ENCODE assay signal across 12 cellular contexts in the genomic region with DNA sequence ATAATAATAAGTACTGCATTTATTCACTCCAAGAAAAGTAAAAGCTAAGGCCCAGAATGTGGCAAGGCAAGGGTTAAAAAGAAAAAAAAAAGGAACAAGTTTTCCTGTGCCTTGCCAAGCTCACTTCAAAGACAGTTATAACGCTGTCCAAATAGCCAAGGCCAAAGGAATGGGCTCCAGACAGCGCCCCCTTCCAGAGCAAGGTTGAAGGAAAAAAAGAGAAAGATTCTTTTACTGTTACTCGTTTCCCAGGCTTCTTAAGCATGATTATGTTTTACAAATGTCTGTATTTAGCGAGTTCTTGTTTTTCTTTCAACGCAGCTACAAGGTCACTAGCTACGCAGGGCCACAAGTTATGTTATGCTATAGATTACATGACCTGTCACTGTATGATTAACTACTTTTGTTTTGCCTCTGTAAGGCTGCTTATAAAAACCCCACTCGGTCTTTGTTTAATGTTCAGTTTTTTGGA. TPM values are rescaled to one million over a fixed set of nuclear protein-coding genes. Genes with fewer than 3 reads are reported as not detected.
DNase-seq lines count a peak whose midpoint lies in the region; ATAC-seq, FAIRE-seq and TF ChIP-seq lines count a peak whose summit lies in the region.
"Had no signal": no experiment of that assay in that cellular context is flagged by ENCODE, and none has a peak within 500 bp of the region (broad histone marks: within the 10 kb centered on the region; RNA-seq: fewer than 3 reads in every experiment).

No MANE protein-coding gene starts in this region.

- intact Hi-C loops in ascending aorta (cut with DNase I), result no loop called here

- no peaks in the 10 kb centered on the region for H4K20me1 ChIP-seq in keratinocyte (ENCODE audit: control insufficient read depth, extremely low read depth, insufficient read depth, low read length)

- no peaks in the 10 kb centered on the region for H3K79me2 ChIP-seq in keratinocyte (ENCODE audit: control insufficient read depth, insufficient read depth, low read length)

- FAIRE-seq in keratinocyte (lab: Jason Lieb, UNC), result no peak

- no peak for ATAC-seq in HG03457 (IDR thresholded peaks at IDR 0.05; ENCODE audit: unreplicated experiment)

- no peak for DNase-seq in AG09309 (ENCODE audit: low read depth)
- DNase-seq in HEK293T (ENCODE audit: extremely low spot score), result no peak
- DNase-seq in ascending aorta (ENCODE audit: low spot score in 2 of 2), result no peak
- DNase-seq in keratinocyte (ENCODE audit: low read depth, low spot score), result no peak
- no peak for DNase-seq in GM13976 (ENCODE audit: low spot score)
- DNase-seq in activated CD4-positive, alpha-beta T cell treated with anti-CD3 and anti-CD28 coated beads, Interleukin-2, amount 50 U/mL, for 1 hour, result no peak
- no peak for DNase-seq in stimulated activated naive CD4-positive, alpha-beta T cell (lab: John Stamatoyannopoulos, UW)
- DNase-seq: activated CD8-positive, alpha-beta memory T cell treated with anti-CD3 and anti-CD28 coated beads for 24 hours; DMS153; NCI-H1105 treated with DMSO at 0.1 percent for 48 hours; posterior cingulate gyrus had no signal

- H3K4me3 ChIP-seq in AG09309 (ENCODE audit: control insufficient read depth, low read depth, low read length) (no peak overlapping the region), ascending aorta (no peak overlapping the region), keratinocyte (ENCODE audit: control insufficient read depth in 2 of 3, extremely low read depth in 1 of 3, insufficient read depth in 2 of 3, low read depth in 1 of 3, low read length in 3 of 3) (no peak overlapping the region)

- H3K36me3 ChIP-seq in ascending aorta, result no peaks in the 10 kb centered on the region
- H3K36me3 ChIP-seq in keratinocyte (ENCODE audit: control insufficient read depth in 2 of 2, extremely low read depth in 1 of 2, insufficient read depth in 2 of 2, low read length in 2 of 2), result no peaks in the 10 kb centered on the region

- no peaks in the 10 kb centered on the region for H3K9me3 ChIP-seq in ascending aorta
- no peaks in the 10 kb centered on the region for H3K9me3 ChIP-seq in keratinocyte (ENCODE audit: control insufficient read depth, low read depth, low read length)

- no peak overlapping the region for H3K27ac ChIP-seq in ascending aorta
- H3K27ac ChIP-seq in keratinocyte (ENCODE audit: control insufficient read depth, insufficient read depth, low read length), result no peak overlapping the region

- no peak overlapping the region for H3K4me2 ChIP-seq in keratinocyte (ENCODE audit: control insufficient read depth, extremely low read depth, insufficient read depth, low read depth, low read length)

- no peaks in the 10 kb centered on the region for H3K27me3 ChIP-seq in ascending aorta
- H3K27me3 ChIP-seq in keratinocyte (ENCODE audit: control insufficient read depth, extremely low read depth, insufficient read depth, low read length), result no peaks in the 10 kb centered on the region

- TF ChIP-seq CTCF in AG09309 (IDR thresholded peaks at IDR 0.05; ENCODE audit: control insufficient read depth, insufficient read depth, low read depth, low read length, missing control alignments) (peak; percentile 48), ascending aorta (IDR thresholded peaks at IDR 0.05) (peak; percentile 6 to 30 (median 30)), keratinocyte (optimal IDR thresholded peaks at IDR 0.05 in 1 of 3, IDR thresholded peaks at IDR 0.05 in 1 of 3, conservative IDR thresholded peaks at IDR 0.05 in 1 of 3; ENCODE audit: extremely low read depth in 1 of 3, insufficient read depth in 2 of 3, low read length in 3 of 3) (peak in 2 of 3 experiments; percentile 16 to 17), GM13976 (IDR thresholded peaks at IDR 0.05; ENCODE audit: borderline replicate concordance, control extremely low read depth, extremely low read depth, insufficient read depth, missing control alignments) (no peak)

- H3K9ac ChIP-seq in keratinocyte (ENCODE audit: control insufficient read depth, extremely low read depth, insufficient read depth, low read length), result no peak overlapping the region

- in situ Hi-C loops in GM13976 (cut with MboI; ENCODE audit: low sequenced_read_pairs, unreplicated experiment), result no loop called here

- no peaks in the 10 kb centered on the region for H3K9me1 ChIP-seq in keratinocyte (ENCODE audit: control insufficient read depth, extremely low read depth, insufficient read depth, low read length)

- CTCF ChIA-PET in HEK293T (lab: Yijun Ruan, JAX), result interaction anchor here (0.7 to 0.8 kb wide), 2 partner anchors 81 to 95 kb away, joined by 3 read pairs; no protein-coding TSS in a partner anchor

- POLR2A ChIA-PET in HEK293T (lab: Yijun Ruan, JAX), result interaction anchor here (0.9 to 1.8 kb wide), 2 partner anchors 9 to 82 kb away, joined by 3 to 10 read pairs; a partner anchor contains a TSS

- no peak overlapping the region for H2AFZ ChIP-seq in keratinocyte (ENCODE audit: control insufficient read depth, low read length)

- H3K4me1 ChIP-seq in ascending aorta, result no peaks in the 10 kb centered on the region
- no peaks in the 10 kb centered on the region for H3K4me1 ChIP-seq in keratinocyte (ENCODE audit: control insufficient read depth, extremely low read depth, insufficient read depth, low read length)

- dilution Hi-C loops in keratinocyte (cut with MboI; ENCODE audit: extremely low pct_ligation_motif_present, low sequenced_read_pairs), result no loop called here

TF ChIP-seq in HEK293T, 16 proteins besides CTCF, POLR2A, EP300 and RAD21:
- TF ChIP-seq FOXK2 (IDR thresholded peaks at IDR 0.05) (no peak), FOXM1 (IDR thresholded peaks at IDR 0.05; ENCODE audit: borderline replicate concordance) (no peak), SP1 (IDR thresholded peaks at IDR 0.05) (no peak), FOXA1 (IDR thresholded peaks at IDR 0.05) (no peak), NFRKB (IDR thresholded peaks at IDR 0.05) (no peak), HDGF (IDR thresholded peaks at IDR 0.05; ENCODE audit: borderline replicate concordance) (no peak), ARNT (IDR thresholded peaks at IDR 0.05) (no peak), LEF1 (IDR thresholded peaks at IDR 0.05; ENCODE audit: borderline replicate concordance) (no peak), BHLHE40 (IDR thresholded peaks at IDR 0.05; ENCODE audit: borderline replicate concordance) (no peak), L3MBTL2 (conservative IDR thresholded peaks at IDR 0.05) (no peak), CTBP1 (IDR thresholded peaks at IDR 0.05; ENCODE audit: borderline replicate concordance) (no peak), SUZ12 (IDR thresholded peaks at IDR 0.05) (no peak), TARDBP (IDR thresholded peaks at IDR 0.05) (no peak), ZNF384 (IDR thresholded peaks at IDR 0.05) (peak; percentile 94), ELF4 (IDR thresholded peaks at IDR 0.05) (no peak)
- TF ChIP-seq, protein P1, sequence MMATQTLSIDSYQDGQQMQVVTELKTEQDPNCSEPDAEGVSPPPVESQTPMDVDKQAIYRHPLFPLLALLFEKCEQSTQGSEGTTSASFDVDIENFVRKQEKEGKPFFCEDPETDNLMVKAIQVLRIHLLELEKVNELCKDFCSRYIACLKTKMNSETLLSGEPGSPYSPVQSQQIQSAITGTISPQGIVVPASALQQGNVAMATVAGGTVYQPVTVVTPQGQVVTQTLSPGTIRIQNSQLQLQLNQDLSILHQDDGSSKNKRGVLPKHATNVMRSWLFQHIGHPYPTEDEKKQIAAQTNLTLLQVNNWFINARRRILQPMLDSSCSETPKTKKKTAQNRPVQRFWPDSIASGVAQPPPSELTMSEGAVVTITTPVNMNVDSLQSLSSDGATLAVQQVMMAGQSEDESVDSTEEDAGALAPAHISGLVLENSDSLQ (IDR thresholded peaks at IDR 0.05), result peak; percentile 86

RNA-seq across cellular contexts. Expression of a gene that starts 9.1 kb away (rescaled TPM):
- 150 TPM for total RNA-seq in ascending aorta
- polyA plus RNA-seq in keratinocyte, result 286 to 340 TPM (median 339 TPM) in 3 replicates
- polyA plus RNA-seq in keratinocyte (2011; ENCODE audit: low read depth), result 371 TPM
- polyA plus RNA-seq in keratinocyte (2011; cell fraction: cytosol; rRNA removed), result 261 and 298 TPM in 2 replicates
- polyA plus RNA-seq in keratinocyte (2011; cell fraction: nucleus; rRNA removed), result 252 and 253 TPM in 2 replicates
- 242 and 328 TPM in 2 replicates for polyA plus RNA-seq in keratinocyte (2012; ENCODE audit: low replicate concordance)
- 206 to 254 TPM (median 244 TPM) in 3 replicates for polyA minus RNA-seq in keratinocyte
- 254 TPM for polyA minus RNA-seq in keratinocyte (2011; cell fraction: cytosol; rRNA and poly(A)+ RNA removed)
- 113 and 156 TPM in 2 replicates for polyA minus RNA-seq in keratinocyte (2011; cell fraction: nucleus; rRNA and poly(A)+ RNA removed)

RNA-seq across cellular contexts. Expression of a gene that starts 44.8 kb away (rescaled TPM):
- total RNA-seq in ascending aorta, result 1.5 TPM
- polyA plus RNA-seq in keratinocyte, result 0.49 to 0.82 TPM (median 0.63 TPM) in 3 replicates
- polyA plus RNA-seq in keratinocyte (2011; ENCODE audit: low read depth), result 1.1 TPM
- 0.33 and 0.39 TPM in 2 replicates for polyA plus RNA-seq in keratinocyte (2011; cell fraction: cytosol; rRNA removed)
- 3.9 TPM in 2 replicates for polyA plus RNA-seq in keratinocyte (2011; cell fraction: nucleus; rRNA removed)
- 0.61 and 2.0 TPM in 2 replicates for polyA plus RNA-seq in keratinocyte (2012; ENCODE audit: low replicate concordance)
- polyA minus RNA-seq in keratinocyte, result 0.16 to 1.8 TPM (median 1.4 TPM) in 3 replicates
- polyA minus RNA-seq in keratinocyte (2011; cell fraction: cytosol; rRNA and poly(A)+ RNA removed), result not detected
- polyA minus RNA-seq in keratinocyte (2011; cell fraction: nucleus; rRNA and poly(A)+ RNA removed), result 1.5 and 2.6 TPM in 2 replicates
